1 cellular context compared by ENCODE assay signal in genomic region chrX:13164611-13165010, GRCh38.
TF ChIP-seq lines count a peak whose summit lies in the region.

No MANE protein-coding gene starts in this region.

TF ChIP-seq in SK-N-SH, 30 proteins besides CTCF, POLR2A, EP300 and RAD21 (continued from another document):
- TF ChIP-seq MAX (IDR thresholded peaks at IDR 0.05; ENCODE audit: low read depth) (no peak), FOSL2 (IDR thresholded peaks at IDR 0.05; ENCODE audit: borderline replicate concordance, low read depth) (no peak), NRF1 (IDR thresholded peaks at IDR 0.05; ENCODE audit: low read depth, low read length) (no peak), MEF2A (IDR thresholded peaks at IDR 0.05; ENCODE audit: borderline replicate concordance, low read depth) (no peak), RCOR1 (IDR thresholded peaks at IDR 0.05; ENCODE audit: low read length) (no peak), RXRA (IDR thresholded peaks at IDR 0.05; ENCODE audit: borderline replicate concordance, low read depth) (no peak), IRF3 (IDR thresholded peaks at IDR 0.05; ENCODE audit: low read depth, low read length) (no peak)
